Comparison of ENCODE assay signal across 17 cellular contexts in the genomic region with DNA sequence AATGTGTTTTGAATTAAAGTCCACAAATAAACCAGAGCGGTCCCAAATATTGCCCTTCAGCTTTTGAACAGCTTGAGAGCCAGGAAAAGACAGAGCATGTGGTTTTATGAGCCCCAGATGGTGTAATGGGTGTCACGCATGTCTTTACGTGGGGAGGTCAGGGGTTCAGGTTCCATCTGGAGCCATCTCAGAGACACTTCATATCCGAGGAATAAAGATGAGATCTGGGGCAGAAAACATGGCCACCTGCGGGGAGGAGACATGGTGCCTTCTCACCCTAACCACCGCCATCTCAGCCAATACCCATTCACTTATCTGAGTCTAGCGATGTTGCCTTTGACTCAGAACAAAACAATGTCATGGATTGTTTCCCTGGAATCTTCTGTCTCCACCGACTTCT. TPM values are rescaled to one million over a fixed set of nuclear protein-coding genes. Genes with fewer than 3 reads are reported as not detected.
DNase-seq lines count a peak whose midpoint lies in the region; ATAC-seq, FAIRE-seq and TF ChIP-seq lines count a peak whose summit lies in the region.
"Had no signal": no experiment of that assay in that cellular context is flagged by ENCODE, and none has a peak within 500 bp of the region (broad histone marks: within the 10 kb centered on the region; RNA-seq: fewer than 3 reads in every experiment).

No MANE protein-coding gene starts in this region.

- POLR2A ChIA-PET in K562 (lab: Yijun Ruan, JAX): interaction anchor here (1.2 kb wide), 1 partner anchor 66 kb away, joined by 3 read pairs; no protein-coding TSS in a partner anchor

- no peak overlapping the region for H3K27ac ChIP-seq in ACC112 (ENCODE audit: low read depth, low read length)
- peak overlapping the region; percentile 79 for H3K27ac ChIP-seq in GM23248
- H3K27ac ChIP-seq in K562 (ENCODE audit: extremely low read depth, low read depth, low read length): no peak overlapping the region
- no peak overlapping the region for H3K27ac ChIP-seq in ascending aorta
- H3K27ac ChIP-seq: colonic mucosa, epithelial cell of prostate, left lung had no signal

- CTCF ChIA-PET in K562 (lab: Yijun Ruan, JAX; ENCODE audit: low intra/inter-chr PET ratio): no interaction called here

- ATAC-seq in K562 (no peak), GM18907 (IDR thresholded peaks at IDR 0.05; ENCODE audit: unreplicated experiment) (no peak), HG03354 (IDR thresholded peaks at IDR 0.05; ENCODE audit: poor library complexity, severe bottlenecking, unreplicated experiment) (no peak)
- ATAC-seq: activated naive CD8-positive, alpha-beta T cell treated with anti-CD3 and anti-CD28 coated beads, Interleukin-2, amount 50 U/mL, for 24 hours; left lung had no signal

- no peak for TF ChIP-seq RAD21 in K562 (CRISPR knock-in tag; conservative IDR thresholded peaks at IDR 0.05 in 1 of 2, IDR thresholded peaks at IDR 0.05 in 1 of 2)

- TF ChIP-seq POLR2A in K562 (conservative IDR thresholded peaks at IDR 0.05): no peak

- no peaks in the 10 kb centered on the region for H3K9me1 ChIP-seq in K562 (ENCODE audit: control insufficient read depth, insufficient read depth, low read length)

- no TSS peak for BruUV-seq in K562 (replicated peaks; lab: Mats Ljungman, UMichigan)

- peak; percentile 84 for DNase-seq in GM23248
- DNase-seq in K562 (ENCODE audit: extremely low read depth in 1 of 4, low spot score in 3 of 4): peak in 3 of 4 experiments; percentile 19 to 26 (median 24)
- DNase-seq in iris pigment epithelial cell (ENCODE audit: low read depth): peak; percentile 8
- DNase-seq in NCI-H510A treated with DMSO at 0.1 percent for 48 hours (lab: John Stamatoyannopoulos, UW): no peak
- no peak for DNase-seq in ascending aorta (ENCODE audit: low spot score in 2 of 2)
- DNase-seq: activated CD4-positive, alpha-beta T cell treated with anti-CD3 and anti-CD28 coated beads, Interleukin-2, amount 10 ng/mL, durations not matched to agents 7 days and 5 days; activated naive CD8-positive, alpha-beta T cell treated with anti-CD3 and anti-CD28 coated beads, Interleukin-2, amount 50 U/mL, for 24 hours; AML-193; colonic mucosa; H7; left lung; NCI-H1105 treated with DMSO at 0.1 percent for 48 hours had no signal

- peak overlapping the region; percentile 66 for H3K9ac ChIP-seq in GM23248
- no peak overlapping the region for H3K9ac ChIP-seq in K562 (ENCODE audit: insufficient read depth in 1 of 2, low read depth in 2 of 2, low read length in 2 of 2)

- H3K79me2 ChIP-seq in ACC112 (ENCODE audit: control insufficient read depth, insufficient read depth, low read length, unreplicated experiment): no peaks in the 10 kb centered on the region
- no peaks in the 10 kb centered on the region for H3K79me2 ChIP-seq in GM23248 (ENCODE audit: insufficient read depth)
- no peaks in the 10 kb centered on the region for H3K79me2 ChIP-seq in K562 (ENCODE audit: control insufficient read depth, insufficient read depth, low read length)

- peak overlapping the region; percentile 88 for H3K4me2 ChIP-seq in GM23248 (ENCODE audit: unreplicated experiment)
- no peak overlapping the region for H3K4me2 ChIP-seq in K562 (ENCODE audit: insufficient read depth, low read length)

- H4K20me1 ChIP-seq in GM23248 (ENCODE audit: insufficient read depth) (no peaks in the 10 kb centered on the region), K562 (replicated peaks; ENCODE audit: control insufficient read depth, insufficient read depth, low read length) (no peaks in the 10 kb centered on the region)

- peaks cover 3% of the 10 kb centered on the region for H3K4me1 ChIP-seq in ACC112 (ENCODE audit: control insufficient read depth, insufficient read depth, low read length, unreplicated experiment)
- peaks cover 4% of the 10 kb centered on the region; the same call in 1 of the 2 replicates for H3K4me1 ChIP-seq in GM23248 (ENCODE audit: insufficient read depth)
- H3K4me1 ChIP-seq in K562 (replicated peaks in 1 of 2; ENCODE audit: control insufficient read depth in 2 of 2, insufficient read depth in 2 of 2, low read length in 2 of 2): no peaks in the 10 kb centered on the region; a peak in 2 of 5 replicates
- H3K4me1 ChIP-seq in ascending aorta: no peaks in the 10 kb centered on the region
- H3K4me1 ChIP-seq: colonic mucosa, left lung had no signal

- TF ChIP-seq CTCF in K562 (IDR thresholded peaks at IDR 0.05 in 2 of 3, conservative IDR thresholded peaks at IDR 0.05 in 1 of 3; ENCODE audit: insufficient read depth in 2 of 3, low read depth in 1 of 3, low read length in 3 of 3): no peak
- TF ChIP-seq CTCF in ascending aorta (IDR thresholded peaks at IDR 0.05): no peak

- H3K9me3 ChIP-seq in GM23248 (ENCODE audit: low read depth): no peaks in the 10 kb centered on the region
- no peaks in the 10 kb centered on the region for H3K9me3 ChIP-seq in K562 (replicated peaks; ENCODE audit: control insufficient read depth, insufficient read depth, low read depth, low read length)
- H3K9me3 ChIP-seq in ascending aorta: no peaks in the 10 kb centered on the region
- H3K9me3 ChIP-seq: colonic mucosa, left lung had no signal

- no peaks in the 10 kb centered on the region for H3K36me3 ChIP-seq in ACC112 (ENCODE audit: insufficient read depth, low read length)
- H3K36me3 ChIP-seq in GM23248 (ENCODE audit: low read depth): no peaks in the 10 kb centered on the region
- no peaks in the 10 kb centered on the region for H3K36me3 ChIP-seq in K562 (ENCODE audit: control insufficient read depth, insufficient read depth, low read length)
- no peaks in the 10 kb centered on the region for H3K36me3 ChIP-seq in ascending aorta
- H3K36me3 ChIP-seq: colonic mucosa, left lung had no signal

- in situ Hi-C loops in GM23248 (cut with MboI) (no loop called here), K562 (cut with MboI) (loop anchor here (25.0 kb wide), 1 partner anchor 1080 kb away; no protein-coding TSS in a partner anchor)

- intact Hi-C loops in K562 (cut with micrococcal nuclease) (no loop called here), ascending aorta (cut with DNase I) (no loop called here)

- H3K4me3 ChIP-seq in ACC112 (ENCODE audit: low read depth, low read length) (peak overlapping the region; percentile 78), GM23248 (peak overlapping the region; percentile 71), K562 (no peak overlapping the region), ascending aorta (no peak overlapping the region)
- H3K4me3 ChIP-seq: colonic mucosa, left lung had no signal

- H2AFZ ChIP-seq in ACC112 (ENCODE audit: low read length, unreplicated experiment): peak overlapping the region; percentile 99
- peak overlapping the region; percentile 93 for H2AFZ ChIP-seq in GM23248
- no peak overlapping the region for H2AFZ ChIP-seq in K562 (ENCODE audit: low read depth, low read length)

- no peak for TF ChIP-seq EP300 in K562 (IDR thresholded peaks at IDR 0.05; ENCODE audit: low read length)

- no peaks in the 10 kb centered on the region for H3K9me2 ChIP-seq in GM23248 (ENCODE audit: insufficient read depth)

- peaks cover 15% of the 10 kb centered on the region; the same call in 1 of the 2 replicates for H3F3A ChIP-seq in GM23248 (ENCODE audit: insufficient read depth)

- peak; percentile 48 for FAIRE-seq in K562 (lab: Jason Lieb, UNC)
- FAIRE-seq: D721Med had no signal

- WGBS in GM23248 (ENCODE audit: low coverage in 1 of 2, low lambda C conversion rate in 2 of 2, missing lambda C conversion rate in 2 of 2), 2 experiments: 1 to 5% methylated on average over 8 of the region's 8 CpGs
- WGBS in K562 (ENCODE audit: insufficient coverage, low coverage, missing lambda C conversion rate): 1% methylated on average over 8 of the region's 8 CpGs

- H3K27me3 ChIP-seq in ACC112 (ENCODE audit: insufficient read depth, low read length): peaks cover 48% of the 10 kb centered on the region
- no peaks in the 10 kb centered on the region for H3K27me3 ChIP-seq in GM23248 (replicated peaks; ENCODE audit: insufficient read depth)
- peaks cover 15 to 21% of the 10 kb centered on the region in 2 experiments; a peak in 4 of 5 replicates for H3K27me3 ChIP-seq in K562 (ENCODE audit: control insufficient read depth in 2 of 2, insufficient read depth in 2 of 2, low read length in 2 of 2)
- H3K27me3 ChIP-seq in ascending aorta: no peaks in the 10 kb centered on the region
- H3K27me3 ChIP-seq: colonic mucosa had no signal

TF ChIP-seq in K562, 482 proteins besides CTCF, POLR2A, EP300 and RAD21 (continues in another document):
- TF ChIP-seq, protein P1, sequence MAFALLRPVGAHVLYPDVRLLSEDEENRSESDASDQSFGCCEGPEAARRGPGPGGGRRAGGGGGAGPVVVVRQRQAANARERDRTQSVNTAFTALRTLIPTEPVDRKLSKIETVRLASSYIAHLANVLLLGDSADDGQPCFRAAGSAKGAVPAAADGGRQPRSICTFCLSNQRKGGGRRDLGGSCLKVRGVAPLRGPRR (CRISPR knock-in tag; IDR thresholded peaks at IDR 0.05): no peak
- TF ChIP-seq MAZ (CRISPR knock-in tag; conservative IDR thresholded peaks at IDR 0.05 in 1 of 2, IDR thresholded peaks at IDR 0.05 in 1 of 2): 0 out of 4 replicates have a peak, but pooled peaks of 1 of the 2 experiments have one; percentile 20
- TF ChIP-seq PHTF2 (CRISPR knock-in tag; IDR thresholded peaks at IDR 0.05): no peak
- no peak for TF ChIP-seq POLR2G (IDR thresholded peaks at IDR 0.05; ENCODE audit: low read depth, low read length)
- TF ChIP-seq DDX20 (tag; IDR thresholded peaks at IDR 0.05; ENCODE audit: low read depth): no peak
- no peak for TF ChIP-seq CCAR2 (IDR thresholded peaks at IDR 0.05; ENCODE audit: low read depth, low read length)

RNA-seq across cellular contexts. Expression of a gene that starts 42.6 kb away (rescaled TPM):
- total RNA-seq in GM23248 (2014; rRNA removed; shearing (Covaris generic)): 8.2 and 12.9 TPM in 2 replicates
- polyA plus RNA-seq in GM23248 (2016; fragmentation: Nextera tagmentation; extraction: Ambion mirVana) (7.1 and 7.7 TPM in 2 replicates), K562 (2011; rRNA removed) (7.7 and 8.1 TPM in 2 replicates), K562 (2014; fragmentation: Illumina TruSeq; extraction: Trizol) (14.2 and 18.3 TPM in 2 replicates), K562 (2014; fragmentation: Nextera tagmentation; extraction: Ambion mirVana) (1 to 10 TPM; 5.6 to 6.0 TPM), K562 (2014; rRNA removed) (12.5 and 17.2 TPM in 2 replicates)
- 55.8 and 56.6 TPM in 2 replicates for total RNA-seq in K562 (2011; cell fraction: chromatin; rRNA removed; ENCODE audit: low replicate concordance)
- 56.9 and 60.5 TPM in 2 replicates for total RNA-seq in K562 (2011; cell fraction: nucleolus; rRNA removed)
- total RNA-seq in K562 (2011; cell fraction: nucleoplasm; rRNA removed): 36.5 and 49.8 TPM in 2 replicates
- total RNA-seq in K562 (2014; rRNA removed) (15.3 and 18.2 TPM in 2 replicates), K562 (2014; rRNA removed; fragmentation: Illumina TruSeq; extraction: Trizol) (11.4 and 17.3 TPM in 2 replicates), K562 (2015; rRNA removed; fragmentation: Illumina TruSeq; extraction: Trizol) (15.4 and 17.9 TPM in 2 replicates), K562 (2021) (33.6 and 33.8 TPM in 2 replicates), ascending aorta (0.32 TPM)
- polyA plus RNA-seq in K562 (2011; cell fraction: cytosol; rRNA removed): 7.9 and 16.6 TPM in 2 replicates
- 11.8 and 20.5 TPM in 2 replicates for polyA plus RNA-seq in K562 (2011; cell fraction: nucleus; rRNA removed)
- 16.8 and 25.3 TPM in 2 replicates for polyA plus RNA-seq in K562 (2012)
- 11.9 and 15.1 TPM in 2 replicates for polyA minus RNA-seq in K562 (2011; rRNA and poly(A)+ RNA removed)
- 16.4 and 18.1 TPM in 2 replicates for polyA minus RNA-seq in K562 (2011; cell fraction: cytosol; rRNA and poly(A)+ RNA removed)
- polyA minus RNA-seq in K562 (2011; cell fraction: nucleus; rRNA and poly(A)+ RNA removed): 12.5 and 14.1 TPM in 2 replicates

Comparison
In these comparisons a context has a peak if more than half of its experiments do, and no peak if none do; other contexts are left out.
1. H3K4me3 ChIP-seq: peak in ACC112 (single experiment) and GM23248 (single experiment); none in K562 (single experiment) and ascending aorta (0 of 2).
2. DNase-seq: peak in GM23248 (single experiment), K562 (3 of 4) and iris pigment epithelial cell (single experiment); none in NCI-H510A treated with DMSO at 0.1 percent for 48 hours (single experiment) and ascending aorta (0 of 2).